In the genomic region with DNA sequence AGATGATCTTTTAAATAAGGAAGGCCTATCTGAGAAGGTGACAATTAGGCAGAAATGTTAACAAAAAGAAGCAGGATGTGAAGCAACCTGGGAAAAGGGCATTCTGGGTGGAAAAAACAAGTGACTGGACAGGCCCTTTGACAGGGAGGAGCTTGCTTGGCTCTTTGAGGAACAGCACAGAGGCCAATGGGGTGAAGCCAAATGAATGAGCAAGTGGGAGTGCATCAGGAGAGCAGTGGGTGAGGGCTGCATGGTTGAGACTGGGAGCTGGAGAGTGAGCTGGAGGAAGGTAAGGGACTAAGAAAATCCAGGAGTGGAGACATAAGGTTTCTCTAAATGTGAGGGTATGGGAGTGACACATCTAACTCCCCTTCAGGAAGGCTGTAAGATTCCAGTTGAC, we compare ENCODE assay signal across 20 cellular contexts.
"Had no signal": no experiment of that assay in that cellular context is flagged by ENCODE, and none has a peak within 500 bp of the region (broad histone marks: within the 10 kb centered on the region; RNA-seq: fewer than 3 reads in every experiment).

No MANE protein-coding gene starts in this region.

- H3K27ac Mint-ChIP-seq: activated B cell treated with CpG ODN at 0.5 μM for 24 hours; activated CD8-positive, alpha-beta memory T cell treated with anti-CD3 and anti-CD28 coated beads, Interleukin-2, amount 10 ng/mL, durations not matched to agents 7 days and 5 days; activated CD8-positive, alpha-beta T cell treated with anti-CD3 and anti-CD28 coated beads, Interleukin-2, amount 10 ng/mL, durations not matched to agents 7 days and 5 days; activated naive CD4-positive, alpha-beta T cell treated with anti-CD3 and anti-CD28 coated beads, Interleukin-2, amount 50 U/mL, for 72 hours; activated T-helper 2 cell treated with anti-CD3 and anti-CD28 coated beads, Interferon-gamma antibody, Interleukin-2, Interleukin-4, amounts not matched to agents 10 μg/mL and 5 μg/mL and 100 μg/mL, durations not matched to agents 14 hours and 24 hours and 36 hours; mesothelial cell of epicardium; naive thymus-derived CD4-positive, alpha-beta T cell; stimulated activated naive B cell treated with anti-CD40 and anti-IgM and Interleukin-4, amounts not matched to agents 10 μg/mL and 1 μg/mL and 100 μg/mL, for 72 hours; T-helper 2 cell treated with Interferon-gamma antibody and Interleukin-4, amounts not matched to agents 5 μg/mL and 100 μg/mL, for 36 hours had no signal

- H3K27me3 Mint-ChIP-seq: activated B cell treated with CpG ODN at 0.5 μM for 24 hours; activated CD8-positive, alpha-beta memory T cell treated with anti-CD3 and anti-CD28 coated beads, Interleukin-2, amount 10 ng/mL, durations not matched to agents 7 days and 5 days; naive thymus-derived CD4-positive, alpha-beta T cell; stimulated activated naive B cell treated with anti-CD40 and anti-IgM and Interleukin-4, amounts not matched to agents 10 μg/mL and 1 μg/mL and 100 μg/mL, for 72 hours had no signal

- H3K9me3 Mint-ChIP-seq: activated B cell treated with CpG ODN at 0.5 μM for 24 hours; activated T-helper 2 cell treated with anti-CD3 and anti-CD28 coated beads, Interferon-gamma antibody, Interleukin-2, Interleukin-4, amounts not matched to agents 10 μg/mL and 5 μg/mL and 100 μg/mL, durations not matched to agents 14 hours and 24 hours and 36 hours; mesothelial cell of epicardium; T-helper 2 cell treated with Interferon-gamma antibody and Interleukin-4, amounts not matched to agents 5 μg/mL and 100 μg/mL, for 36 hours had no signal

- H3K36me3 Mint-ChIP-seq: activated CD8-positive, alpha-beta memory T cell treated with anti-CD3 and anti-CD28 coated beads, Interleukin-2, amount 10 ng/mL, durations not matched to agents 7 days and 5 days; activated naive CD4-positive, alpha-beta T cell treated with anti-CD3 and anti-CD28 coated beads, Interleukin-2, amount 50 U/mL, for 72 hours; mesothelial cell of epicardium; naive thymus-derived CD4-positive, alpha-beta T cell; stimulated activated naive B cell treated with anti-CD40 and anti-IgM and Interleukin-4, amounts not matched to agents 10 μg/mL and 1 μg/mL and 100 μg/mL, for 72 hours had no signal

- DNase-seq: activated B cell treated with CpG ODN at 0.5 μM for 24 hours; activated CD4-positive, alpha-beta T cell treated with anti-CD3 and anti-CD28 coated beads, Interleukin-2, amount 50 U/mL, for 1 hour; activated CD8-positive, alpha-beta memory T cell treated with anti-CD3 and anti-CD28 coated beads, Interleukin-2, amount 10 ng/mL, durations not matched to agents 7 days and 5 days; activated CD8-positive, alpha-beta T cell treated with anti-CD3 and anti-CD28 coated beads, Interleukin-2, amount 10 ng/mL, durations not matched to agents 7 days and 5 days; activated T-cell treated with anti-CD3 and anti-CD28 coated beads, Interleukin-2, amount 50 U/mL, for 48 hours; central memory CD4-positive, alpha-beta T cell; esophagus squamous epithelium; foreskin melanocyte; left cardiac atrium; left ventricle myocardium superior; naive thymus-derived CD4-positive, alpha-beta T cell; stimulated activated CD4-positive, alpha-beta T cell treated with anti-CD3 and anti-CD28 coated beads, Interleukin-15, amount 100 ng/mL, for 24 hours; stimulated activated CD4-positive, alpha-beta T cell treated with anti-CD3 and anti-CD28 coated beads, Interleukin-2, amount 100 ng/mL, for 24 hours; stimulated activated naive B cell treated with anti-CD40 and anti-IgM and Interleukin-4, amounts not matched to agents 10 μg/mL and 1 μg/mL and 100 μg/mL, for 72 hours; stomach; tibial artery had no signal

- H3K4me3 Mint-ChIP-seq: activated B cell treated with CpG ODN at 0.5 μM for 24 hours; activated CD8-positive, alpha-beta memory T cell treated with anti-CD3 and anti-CD28 coated beads, Interleukin-2, amount 10 ng/mL, durations not matched to agents 7 days and 5 days; activated CD8-positive, alpha-beta T cell treated with anti-CD3 and anti-CD28 coated beads, Interleukin-2, amount 10 ng/mL, durations not matched to agents 7 days and 5 days; mesothelial cell of epicardium; naive thymus-derived CD4-positive, alpha-beta T cell; stimulated activated naive B cell treated with anti-CD40 and anti-IgM and Interleukin-4, amounts not matched to agents 10 μg/mL and 1 μg/mL and 100 μg/mL, for 72 hours; T-helper 2 cell treated with Interferon-gamma antibody and Interleukin-4, amounts not matched to agents 5 μg/mL and 100 μg/mL, for 36 hours had no signal

- H3K4me1 Mint-ChIP-seq: activated B cell treated with CpG ODN at 0.5 μM for 24 hours; activated CD8-positive, alpha-beta memory T cell treated with anti-CD3 and anti-CD28 coated beads, Interleukin-2, amount 10 ng/mL, durations not matched to agents 7 days and 5 days; mesothelial cell of epicardium; naive thymus-derived CD4-positive, alpha-beta T cell; stimulated activated naive B cell treated with anti-CD40 and anti-IgM and Interleukin-4, amounts not matched to agents 10 μg/mL and 1 μg/mL and 100 μg/mL, for 72 hours had no signal
